In genomic region chr2:161165266-161165665, GRCh38 we compare ENCODE assay signal across 9 cellular contexts. TPM values are rescaled to one million over a fixed set of nuclear protein-coding genes. Genes with fewer than 3 reads are reported as not detected.
DNase-seq lines count a peak whose midpoint lies in the region; ATAC-seq and TF ChIP-seq lines count a peak whose summit lies in the region.
"Had no signal": no experiment of that assay in that cellular context is flagged by ENCODE, and none has a peak within 500 bp of the region (broad histone marks: within the 10 kb centered on the region; RNA-seq: fewer than 3 reads in every experiment).

No MANE protein-coding gene starts in this region.

- H3K9me3 Mint-ChIP-seq in activated naive CD4-positive, alpha-beta T cell treated with anti-CD3 and anti-CD28 coated beads, Interleukin-2, amount 50 U/mL, for 24 hours: no peaks in the 10 kb centered on the region
- H3K9me3 Mint-ChIP-seq in activated CD4-positive, alpha-beta memory T cell treated with anti-CD3 and anti-CD28 coated beads for 36 hours: no peaks in the 10 kb centered on the region

- no peak for TF ChIP-seq CTCF in upper lobe of right lung (IDR thresholded peaks at IDR 0.05)

- no peak overlapping the region for H3K4me3 ChIP-seq in upper lobe of right lung

- DNase-seq in activated naive CD4-positive, alpha-beta T cell treated with anti-CD3 and anti-CD28 coated beads, Interleukin-2, amount 50 U/mL, for 16 hours: no peak
- DNase-seq in activated CD4-positive, alpha-beta memory T cell treated with anti-CD3 and anti-CD28 coated beads for 36 hours: no peak
- DNase-seq in foreskin melanocyte: peak; percentile 44
- no peak for DNase-seq in upper lobe of right lung
- no peak for DNase-seq in NCI-H128 (lab: John Stamatoyannopoulos, UW; ENCODE audit: unreplicated experiment)
- DNase-seq in anterior cingulate cortex (lab: John Stamatoyannopoulos, UW): no peak
- DNase-seq: NCI-H774 had no signal

- H3K27me3 Mint-ChIP-seq in activated naive CD4-positive, alpha-beta T cell treated with anti-CD3 and anti-CD28 coated beads, Interleukin-2, amount 50 U/mL, for 24 hours: no peaks in the 10 kb centered on the region
- no peaks in the 10 kb centered on the region for H3K27me3 Mint-ChIP-seq in activated CD4-positive, alpha-beta memory T cell treated with anti-CD3 and anti-CD28 coated beads for 36 hours

- POLR2A ChIA-PET in activated CD4-positive, alpha-beta memory T cell treated with anti-CD3 and anti-CD28 coated beads for 36 hours (lab: Charles Lee): no interaction called here

- H3K27me3 ChIP-seq in upper lobe of right lung: no peaks in the 10 kb centered on the region

- H3K27ac ChIP-seq in upper lobe of right lung: peak overlapping the region; percentile 53

- peak overlapping the region; percentile 51 for H3K27ac Mint-ChIP-seq in activated naive CD4-positive, alpha-beta T cell treated with anti-CD3 and anti-CD28 coated beads, Interleukin-2, amount 50 U/mL, for 24 hours
- peak overlapping the region; percentile 39 for H3K27ac Mint-ChIP-seq in activated CD4-positive, alpha-beta memory T cell treated with anti-CD3 and anti-CD28 coated beads for 36 hours

- H3K9me3 ChIP-seq in upper lobe of right lung: no peaks in the 10 kb centered on the region

- H3K36me3 ChIP-seq in upper lobe of right lung: peaks cover 15% of the 10 kb centered on the region

- intact Hi-C loops in activated CD4-positive, alpha-beta memory T cell treated with anti-CD3 and anti-CD28 coated beads for 36 hours (cut with micrococcal nuclease): loop anchor here (1.0 to 10.0 kb wide), 6 partner anchors 8 to 1270 kb away; partner anchors contain the start of gene RBMS1
- intact Hi-C loops in upper lobe of right lung (cut with DNase I): no loop called here

- peaks cover 75% of the 10 kb centered on the region for H3K4me1 ChIP-seq in upper lobe of right lung

- CTCF ChIA-PET in activated CD4-positive, alpha-beta memory T cell treated with anti-CD3 and anti-CD28 coated beads for 36 hours (lab: Charles Lee): no interaction called here

- ATAC-seq in upper lobe of right lung: no peak
- no peak for ATAC-seq in GM19467 (IDR thresholded peaks at IDR 0.05; ENCODE audit: unreplicated experiment)

- peaks cover 24% of the 10 kb centered on the region for H3K36me3 Mint-ChIP-seq in activated naive CD4-positive, alpha-beta T cell treated with anti-CD3 and anti-CD28 coated beads, Interleukin-2, amount 50 U/mL, for 24 hours
- H3K36me3 Mint-ChIP-seq in activated CD4-positive, alpha-beta memory T cell treated with anti-CD3 and anti-CD28 coated beads for 36 hours: peaks cover 42% of the 10 kb centered on the region

- H3K4me1 Mint-ChIP-seq in activated naive CD4-positive, alpha-beta T cell treated with anti-CD3 and anti-CD28 coated beads, Interleukin-2, amount 50 U/mL, for 24 hours: peaks cover 85% of the 10 kb centered on the region
- peaks cover 76% of the 10 kb centered on the region for H3K4me1 Mint-ChIP-seq in activated CD4-positive, alpha-beta memory T cell treated with anti-CD3 and anti-CD28 coated beads for 36 hours (ENCODE audit: low read depth)

- H3K4me3 Mint-ChIP-seq in activated naive CD4-positive, alpha-beta T cell treated with anti-CD3 and anti-CD28 coated beads, Interleukin-2, amount 50 U/mL, for 24 hours: no peak overlapping the region
- H3K4me3 Mint-ChIP-seq in activated CD4-positive, alpha-beta memory T cell treated with anti-CD3 and anti-CD28 coated beads for 36 hours: no peak overlapping the region

RNA-seq across cellular contexts. Expression of gene TANK, which starts 5.0 kb away (rescaled TPM):
- 10 to 100 TPM; 71.4 to 74.1 TPM for total RNA-seq in activated CD4-positive, alpha-beta memory T cell treated with anti-CD3 and anti-CD28 coated beads for 36 hours
- total RNA-seq in upper lobe of right lung: 79.6 TPM
